In the genomic region with DNA sequence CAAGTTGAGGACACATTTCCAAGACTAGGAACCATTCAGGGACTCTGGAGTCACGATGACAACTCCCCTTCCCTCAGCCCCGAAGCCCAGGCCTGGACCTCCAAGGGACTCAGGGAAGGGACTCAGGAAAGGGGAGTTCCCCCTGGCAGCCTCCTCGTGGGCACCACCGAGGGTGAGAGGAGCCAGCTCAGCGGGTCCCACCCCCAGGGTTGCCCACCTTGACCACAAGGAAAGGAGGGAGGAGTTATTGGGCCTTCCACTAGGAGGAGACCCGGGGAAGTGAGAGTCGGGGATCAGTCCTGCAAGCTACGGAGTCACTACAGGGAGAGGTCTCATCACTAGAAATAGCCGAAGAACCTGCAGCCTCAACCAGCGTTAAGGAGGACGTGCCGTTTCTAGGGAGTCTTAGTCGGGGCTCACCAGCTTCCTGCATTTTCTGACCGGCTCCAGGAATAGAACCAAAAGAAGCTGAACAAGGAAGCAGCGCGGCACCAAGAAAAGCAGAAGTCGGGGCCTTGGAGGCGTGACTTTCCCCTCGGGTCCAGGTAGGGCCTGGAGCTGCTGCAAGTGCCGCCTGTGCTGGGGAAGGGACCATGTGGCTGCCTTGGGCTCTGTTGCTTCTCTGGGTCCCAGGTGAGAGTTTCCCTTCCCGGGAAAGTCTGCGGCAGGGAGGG, we compare ENCODE assay signal across 8 cellular contexts. TPM values are rescaled to one million over a fixed set of nuclear protein-coding genes. Genes with fewer than 3 reads are reported as not detected.
DNase-seq lines count a peak whose midpoint lies in the region.

A gene (plus strand): TSS at position 524 of the 674 bp plus-strand sequence. CDS start 70 bp downstream, at position 594.

- no peak within 1 kb of the TSS for H3K4me3 Mint-ChIP-seq in activated naive CD4-positive, alpha-beta T cell treated with anti-CD3 and anti-CD28 coated beads, Interleukin-2, amount 50 U/mL, for 24 hours

- H3K23ac ChIP-seq in mesendoderm (ENCODE audit: low read length): peak within 1 kb of the TSS; percentile 24

- peaks cover 3% of the 10 kb centered on the region for H3K36me3 Mint-ChIP-seq in activated naive CD4-positive, alpha-beta T cell treated with anti-CD3 and anti-CD28 coated beads, Interleukin-2, amount 50 U/mL, for 24 hours

- no peak within 1 kb of the TSS for H3K4me3 ChIP-seq in mesendoderm (ENCODE audit: low read length)

- no peaks in the 10 kb centered on the region for H3K79me1 ChIP-seq in mesendoderm (ENCODE audit: low read length)

- H2BK15ac ChIP-seq in mesendoderm (replicated peaks; ENCODE audit: low read depth): no peak within 1 kb of the TSS

- peak within 1 kb of the TSS; percentile 10 for H3K27ac Mint-ChIP-seq in activated naive CD4-positive, alpha-beta T cell treated with anti-CD3 and anti-CD28 coated beads, Interleukin-2, amount 50 U/mL, for 24 hours

- H3K4ac ChIP-seq in mesendoderm (ENCODE audit: low read depth, low read length): no peak within 1 kb of the TSS

- no peak within 1 kb of the TSS for H3K27ac ChIP-seq in mesendoderm (ENCODE audit: low read depth, low read length)

- H3K9ac ChIP-seq in mesendoderm (ENCODE audit: low read length): peak within 1 kb of the TSS; percentile 6

- no peaks in the 10 kb centered on the region for H3K79me2 ChIP-seq in mesendoderm (ENCODE audit: control insufficient read depth, insufficient read depth, low read length)

- H3K18ac ChIP-seq in mesendoderm (ENCODE audit: low read length): no peak within 1 kb of the TSS

- peaks cover 39% of the 10 kb centered on the region for H3K4me1 Mint-ChIP-seq in activated naive CD4-positive, alpha-beta T cell treated with anti-CD3 and anti-CD28 coated beads, Interleukin-2, amount 50 U/mL, for 24 hours

- no peak within 1 kb of the TSS for H4K5ac ChIP-seq in mesendoderm (ENCODE audit: low read length)

- no peaks in the 10 kb centered on the region for H3K9me3 Mint-ChIP-seq in activated naive CD4-positive, alpha-beta T cell treated with anti-CD3 and anti-CD28 coated beads, Interleukin-2, amount 50 U/mL, for 24 hours

- peaks cover 8% of the 10 kb centered on the region for H3K27me3 ChIP-seq in mesendoderm (ENCODE audit: insufficient read depth, low read length, poor library complexity)

- WGBS in mesendoderm (ENCODE audit: extremely low coverage, insufficient coverage, low lambda C conversion rate): no CpG with 5 or more reads among the region's 22 CpGs

- H2AK5ac ChIP-seq in mesendoderm (ENCODE audit: low read length): no peak within 1 kb of the TSS

- H3K4me2 ChIP-seq in mesendoderm (ENCODE audit: low read length): peak within 1 kb of the TSS; percentile 75

- H2BK5ac ChIP-seq in mesendoderm (ENCODE audit: low read length): no peak within 1 kb of the TSS

- H3K56ac ChIP-seq in mesendoderm (ENCODE audit: low read length): peak within 1 kb of the TSS; percentile 64

- no peak within 1 kb of the TSS for H2BK120ac ChIP-seq in mesendoderm (ENCODE audit: low read depth, low read length)

- no peaks in the 10 kb centered on the region for H3K27me3 Mint-ChIP-seq in activated naive CD4-positive, alpha-beta T cell treated with anti-CD3 and anti-CD28 coated beads, Interleukin-2, amount 50 U/mL, for 24 hours

- H4K8ac ChIP-seq in mesendoderm (ENCODE audit: low read depth, low read length): no peak within 1 kb of the TSS

- DNase-seq in stimulated activated CD4-positive, alpha-beta T cell treated with anti-CD3 and anti-CD28 coated beads, Interleukin-4, amount 100 ng/mL, for 1 hour: peak; percentile 21
- no peak for DNase-seq in stimulated activated CD4-positive, alpha-beta T cell treated with anti-CD3 and anti-CD28 coated beads, Interleukin-4, amount 100 ng/mL, for 4 hours
- DNase-seq in mesendoderm: no peak
- DNase-seq in NCI-H510A treated with DMSO at 0.1 percent for 48 hours (lab: John Stamatoyannopoulos, UW): no peak
- DNase-seq in DMS79 (lab: John Stamatoyannopoulos, UW): no peak
- DNase-seq in kidney tubule cell (ENCODE audit: low spot score): no peak
- no peak for DNase-seq in NCI-H446 treated with DMSO at 0.1 percent for 48 hours (lab: John Stamatoyannopoulos, UW)

- no peaks in the 10 kb centered on the region for H3K36me3 ChIP-seq in mesendoderm (ENCODE audit: control insufficient read depth, insufficient read depth, low read length)

- no peaks in the 10 kb centered on the region for H3K4me1 ChIP-seq in mesendoderm (ENCODE audit: control insufficient read depth, low read depth, low read length)

RNA-seq across cellular contexts. Expression of the gene that starts here (rescaled TPM):
- polyA plus RNA-seq in mesendoderm (2013, experiment 1 of 2): 0.03 TPM
- polyA plus RNA-seq in mesendoderm (2013, experiment 2 of 2): 0.03 TPM
